Comparison of ENCODE assay signal across 8 cellular contexts in genomic region chr2:24918326-24919099, GRCh38. TPM values are rescaled to one million over a fixed set of nuclear protein-coding genes. Genes with fewer than 3 reads are reported as not detected.
DNase-seq lines count a peak whose midpoint lies in the region; ATAC-seq, FAIRE-seq and TF ChIP-seq lines count a peak whose summit lies in the region.

No MANE protein-coding gene starts in this region.

- no peak overlapping the region for H3K9ac ChIP-seq in endothelial cell of umbilical vein (replicated peaks; ENCODE audit: extremely low read depth, insufficient read depth, low read length)

- no peak for TF ChIP-seq POLR2A in endothelial cell of umbilical vein (IDR thresholded peaks at IDR 0.05; ENCODE audit: low read depth, low read length)

- CTCF ChIA-PET in Caco-2 (lab: Charles Lee) = no interaction called here
- CTCF ChIA-PET in PC-9 (lab: Charles Lee) = interaction anchor here (0.6 kb wide), 1 partner anchor 34 kb away, joined by 3 read pairs; no protein-coding TSS in a partner anchor
- CTCF ChIA-PET in endothelial cell of umbilical vein (lab: Charles Lee) = interaction anchor here (0.9 kb wide), 1 partner anchor 125 kb away, joined by 3 read pairs; the partner anchor contains the start of genes CENPO and PTRHD1

- H2AFZ ChIP-seq in PC-9 = no peak overlapping the region
- no peak overlapping the region for H2AFZ ChIP-seq in endothelial cell of umbilical vein (ENCODE audit: low read depth, low read length)

- no peaks in the 10 kb centered on the region; the same call in 1 of the 2 replicates for H3K36me3 ChIP-seq in Caco-2 (ENCODE audit: control insufficient read depth, insufficient read depth, low read length)
- no peaks in the 10 kb centered on the region for H3K36me3 ChIP-seq in PC-9 (ENCODE audit: low read depth)
- H3K36me3 ChIP-seq in endothelial cell of umbilical vein (ENCODE audit: control insufficient read depth in 2 of 2, extremely low read depth in 1 of 2, insufficient read depth in 2 of 2, low read length in 2 of 2) = no peaks in the 10 kb centered on the region

- peaks cover 17% of the 10 kb centered on the region for H3K36me3 Mint-ChIP-seq in Caco-2 (ENCODE audit: insufficient read depth, unreplicated experiment)

- no peak overlapping the region for H3K27ac Mint-ChIP-seq in Caco-2 (ENCODE audit: unreplicated experiment)

- peaks cover 6% of the 10 kb centered on the region; the same call in 1 of the 2 replicates for H3K4me1 ChIP-seq in Caco-2
- peaks cover 12% of the 10 kb centered on the region for H3K4me1 ChIP-seq in PC-9 (replicated peaks; ENCODE audit: insufficient read depth)
- H3K4me1 ChIP-seq in endothelial cell of umbilical vein (ENCODE audit: control insufficient read depth, extremely low read depth, insufficient read depth, low read length) = peaks cover 6% of the 10 kb centered on the region

- FAIRE-seq in endothelial cell of umbilical vein (lab: Jason Lieb, UNC) = no peak

- H3K79me2 ChIP-seq in PC-9 (ENCODE audit: low read depth) (0 out of 2 replicates have a peak, but pooled peaks cover 13% of the 10 kb centered on the region), endothelial cell of umbilical vein (ENCODE audit: control insufficient read depth, insufficient read depth, low read length) (peaks cover 6% of the 10 kb centered on the region)

- TF ChIP-seq CTCF in Caco-2 (IDR thresholded peaks at IDR 0.05; ENCODE audit: insufficient read depth in 1 of 2, low read depth in 1 of 2, low read length in 1 of 2, severe bottlenecking in 1 of 2, unreplicated experiment in 1 of 2) (no peak), PC-9 (conservative IDR thresholded peaks at IDR 0.05) (no peak), endothelial cell of umbilical vein (IDR thresholded peaks at IDR 0.05; ENCODE audit: extremely low read depth in 1 of 2, insufficient read depth in 1 of 2, low read depth in 1 of 2, low read length in 2 of 2) (no peak)

- H3K9me2 ChIP-seq in PC-9 (ENCODE audit: insufficient read depth) = no peaks in the 10 kb centered on the region

- no peaks in the 10 kb centered on the region for H3K9me3 ChIP-seq in Caco-2
- H3K9me3 ChIP-seq in PC-9 (ENCODE audit: insufficient read depth, low read depth) = no peaks in the 10 kb centered on the region
- no peaks in the 10 kb centered on the region for H3K9me3 ChIP-seq in endothelial cell of umbilical vein (replicated peaks; ENCODE audit: control insufficient read depth, insufficient read depth, low read length)

- peaks cover 25% of the 10 kb centered on the region for H3K4me1 Mint-ChIP-seq in Caco-2 (ENCODE audit: low read depth, unreplicated experiment)

- H3K4me3 Mint-ChIP-seq in Caco-2 (ENCODE audit: unreplicated experiment) = peak overlapping the region; percentile 89

- H4K20me1 ChIP-seq in PC-9 (ENCODE audit: insufficient read depth) (peaks cover 4% of the 10 kb centered on the region), endothelial cell of umbilical vein (replicated peaks; ENCODE audit: control insufficient read depth, extremely low read depth, insufficient read depth, low read length) (no peaks in the 10 kb centered on the region)

- no peaks in the 10 kb centered on the region for H3K27me3 ChIP-seq in Caco-2 (replicated peaks; ENCODE audit: control insufficient read depth, insufficient read depth, low read length)
- H3K27me3 ChIP-seq in PC-9 (ENCODE audit: insufficient read depth, low read depth) = no peaks in the 10 kb centered on the region
- no peaks in the 10 kb centered on the region for H3K27me3 ChIP-seq in endothelial cell of umbilical vein (ENCODE audit: control insufficient read depth in 2 of 2, insufficient read depth in 2 of 2, low read length in 2 of 2)

- H3K9me1 ChIP-seq in endothelial cell of umbilical vein (replicated peaks; ENCODE audit: control insufficient read depth, extremely low read depth, insufficient read depth, low read length) = no peaks in the 10 kb centered on the region

- H3K27me3 Mint-ChIP-seq in Caco-2 (ENCODE audit: insufficient read depth, unreplicated experiment) = no peaks in the 10 kb centered on the region

- ATAC-seq in GM19351 (IDR thresholded peaks at IDR 0.05; ENCODE audit: unreplicated experiment) = no peak
- no peak for ATAC-seq in HG03460 (IDR thresholded peaks at IDR 0.05; ENCODE audit: unreplicated experiment)
- no peak for ATAC-seq in GM21825 (IDR thresholded peaks at IDR 0.05; ENCODE audit: unreplicated experiment)

- BruUV-seq in Caco-2 (replicated peaks; lab: Mats Ljungman, UMichigan) = no TSS peak
- no TSS peak for BruUV-seq in PC-9 (replicated peaks; lab: Mats Ljungman, UMichigan)
- TSS peak; percentile 24 for BruUV-seq in endothelial cell of umbilical vein (replicated peaks; lab: Mats Ljungman, UMichigan)

- H3K27ac ChIP-seq in PC-9 (no peak overlapping the region), endothelial cell of umbilical vein (ENCODE audit: insufficient read depth, low read depth, low read length) (no peak overlapping the region)

- no peak for DNase-seq in Caco-2
- DNase-seq in PC-9 = no peak
- no peak for DNase-seq in endothelial cell of umbilical vein (ENCODE audit: low read depth, low spot score)
- peak; percentile 77 for DNase-seq in posterior vena cava (ENCODE audit: low spot score)
- DNase-seq in kidney glomerular epithelial cell (lab: John Stamatoyannopoulos, UW) = no peak

- intact Hi-C loops in Caco-2 (cut with micrococcal nuclease; ENCODE audit: unreplicated experiment) = no loop called here
- intact Hi-C loops in PC-9 (cut with micrococcal nuclease; ENCODE audit: unreplicated experiment) = no loop called here
- intact Hi-C loops in endothelial cell of umbilical vein (cut with micrococcal nuclease) = no loop called here
- intact Hi-C loops in posterior vena cava (cut with DNase I) = no loop called here

- dilution Hi-C loops in endothelial cell of umbilical vein (cut with MboI; ENCODE audit: extremely low pct_ligation_motif_present, low sequenced_read_pairs) = no loop called here

- POLR2A ChIA-PET in Caco-2 (lab: Charles Lee) (no interaction called here), PC-9 (lab: Charles Lee; ENCODE audit: unreplicated experiment) (no interaction called here), endothelial cell of umbilical vein (lab: Charles Lee) (no interaction called here)

- H3K4me2 ChIP-seq in PC-9 (peak overlapping the region; percentile 80), endothelial cell of umbilical vein (ENCODE audit: insufficient read depth, low read length) (peak overlapping the region; percentile 54)

- peaks cover 10% of the 10 kb centered on the region for H3F3A ChIP-seq in PC-9 (ENCODE audit: insufficient read depth, low read depth)

- no peaks in the 10 kb centered on the region for H3K9me3 Mint-ChIP-seq in Caco-2 (ENCODE audit: unreplicated experiment)

- H3K4me3 ChIP-seq in Caco-2 (ENCODE audit: low read depth, low read length) (peak overlapping the region; percentile 66; the same call in 1 of the 2 replicates), PC-9 (peak overlapping the region; percentile 69; the same call in 1 of the 2 replicates), endothelial cell of umbilical vein (replicated peaks in 1 of 3; ENCODE audit: insufficient read depth in 1 of 3, low read depth in 1 of 3, low read length in 3 of 3) (no peak overlapping the region)

TF ChIP-seq in endothelial cell of umbilical vein, 7 proteins besides CTCF, POLR2A, EP300 and RAD21:
- TF ChIP-seq, protein P1, sequence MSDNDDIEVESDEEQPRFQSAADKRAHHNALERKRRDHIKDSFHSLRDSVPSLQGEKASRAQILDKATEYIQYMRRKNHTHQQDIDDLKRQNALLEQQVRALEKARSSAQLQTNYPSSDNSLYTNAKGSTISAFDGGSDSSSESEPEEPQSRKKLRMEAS (IDR thresholded peaks at IDR 0.05; ENCODE audit: insufficient read depth, insufficient read length) = no peak
- TF ChIP-seq JUN (IDR thresholded peaks at IDR 0.05; ENCODE audit: borderline replicate concordance, insufficient read depth, insufficient read length, low read depth) = no peak
- TF ChIP-seq GATA2 (IDR thresholded peaks at IDR 0.05; ENCODE audit: insufficient read depth, insufficient read length, low read depth, low read length) = no peak
- TF ChIP-seq EZH2 (IDR thresholded peaks at IDR 0.05; ENCODE audit: borderline replicate concordance, low read depth, low read length, severe bottlenecking) = no peak

RNA-seq across cellular contexts. Expression of gene ADCY3, which starts 1.5 kb away (rescaled TPM):
- total RNA-seq in Caco-2 (2022) (71.3 and 75.6 TPM in 2 replicates), PC-9 (2021) (46.3 and 47.4 TPM in 2 replicates), endothelial cell of umbilical vein (54.0 and 54.4 TPM in 2 replicates), posterior vena cava (100 to 1,000 TPM in 1 of 2 donors, 10 to 100 TPM in 1; 99.5 to 129 TPM)
- polyA plus RNA-seq in endothelial cell of umbilical vein = 61.3 and 71.7 TPM in 2 replicates
- polyA plus RNA-seq in endothelial cell of umbilical vein (2011; cell fraction: cytosol; rRNA removed) = 48.1 and 52.9 TPM in 2 replicates
- 111 and 115 TPM in 2 replicates for polyA plus RNA-seq in endothelial cell of umbilical vein (2011; cell fraction: nucleus; rRNA removed)
- polyA plus RNA-seq in endothelial cell of umbilical vein (2012) = 49.6 and 78.8 TPM in 2 replicates
- polyA minus RNA-seq in endothelial cell of umbilical vein = 85.5 and 98.2 TPM in 2 replicates
- polyA minus RNA-seq in endothelial cell of umbilical vein (2011; cell fraction: cytosol; rRNA and poly(A)+ RNA removed) = 57.6 TPM
- 25.6 and 36.5 TPM in 2 replicates for polyA minus RNA-seq in endothelial cell of umbilical vein (2011; cell fraction: nucleus; rRNA and poly(A)+ RNA removed)

RNA-seq across cellular contexts. Expression of gene DNAJC27, which starts 53.2 kb away (rescaled TPM):
- 5.1 and 6.1 TPM in 2 replicates for total RNA-seq in Caco-2 (2022)
- 5.1 and 6.3 TPM in 2 replicates for total RNA-seq in PC-9 (2021)
- total RNA-seq in endothelial cell of umbilical vein = 3.2 and 3.9 TPM in 2 replicates
- 1.1 and 1.3 TPM in 2 replicates for polyA plus RNA-seq in endothelial cell of umbilical vein
- 1.1 and 1.3 TPM in 2 replicates for polyA plus RNA-seq in endothelial cell of umbilical vein (2011; cell fraction: cytosol; rRNA removed)
- 3.5 and 6.2 TPM in 2 replicates for polyA plus RNA-seq in endothelial cell of umbilical vein (2011; cell fraction: nucleus; rRNA removed)
- polyA plus RNA-seq in endothelial cell of umbilical vein (2012) = 1.3 TPM in 2 replicates
- polyA minus RNA-seq in endothelial cell of umbilical vein = 3.0 and 6.0 TPM in 2 replicates
- polyA minus RNA-seq in endothelial cell of umbilical vein (2011; cell fraction: cytosol; rRNA and poly(A)+ RNA removed) = 1.9 TPM
- 5.4 and 7.0 TPM in 2 replicates for polyA minus RNA-seq in endothelial cell of umbilical vein (2011; cell fraction: nucleus; rRNA and poly(A)+ RNA removed)
- total RNA-seq in posterior vena cava = 1 to 10 TPM; 5.6 to 7.2 TPM

Comparison
In these comparisons a context has a peak if more than half of its experiments do, and no peak if none do; other contexts are left out.
1. H3K4me3 ChIP-seq: peak in Caco-2 (single experiment) and PC-9 (single experiment); none in endothelial cell of umbilical vein (0 of 3).